Comparison of ENCODE assay signal across 9 cellular contexts in genomic region chr14:20400965-20401593, GRCh38. TPM values are rescaled to one million over a fixed set of nuclear protein-coding genes. Genes with fewer than 3 reads are reported as not detected.
A peak's percentile ranks its signal among the peaks of the same experiment; 100 is the strongest.
DNase-seq lines count a peak whose midpoint lies in the region; ATAC-seq and TF ChIP-seq lines count a peak whose summit lies in the region.
"Had no signal": no experiment of that assay in that cellular context is flagged by ENCODE, and none has a peak within 500 bp of the region (broad histone marks: within the 10 kb centered on the region; RNA-seq: fewer than 3 reads in every experiment).

No MANE protein-coding gene starts in this region.

- no peak overlapping the region for H2AFZ ChIP-seq in GM23338

- 91 to 92% (median 92%) methylated on average over 10 of the region's 10 CpGs for WGBS in psoas muscle, 3 donors

- no peaks in the 10 kb centered on the region for H3K79me2 ChIP-seq in GM23338 (replicated peaks; ENCODE audit: insufficient read depth)

- H3K9me2 ChIP-seq in GM23338 (ENCODE audit: insufficient read depth): no peaks in the 10 kb centered on the region

- no peak overlapping the region for H3K4me2 ChIP-seq in GM23338

- peak overlapping the region; percentile 43; the same call in 1 of the 2 replicates for H3K27ac Mint-ChIP-seq in GM23338

- CTCF ChIA-PET in Panc1 (lab: Charles Lee): no interaction called here

- H3K9me3 Mint-ChIP-seq in GM23338: no peaks in the 10 kb centered on the region

- H3K9me3 ChIP-seq in Panc1 (ENCODE audit: control insufficient read depth, insufficient read depth, low read depth, low read length) (no peaks in the 10 kb centered on the region), breast epithelium (no peaks in the 10 kb centered on the region), psoas muscle (no peaks in the 10 kb centered on the region)

- no TSS peak for BruUV-seq in Panc1 (replicated peaks; lab: Mats Ljungman, UMichigan)

- H3K27ac ChIP-seq in GM23338 (ENCODE audit: low read depth) (no peak overlapping the region), Panc1 (ENCODE audit: low read length) (no peak overlapping the region), breast epithelium (peak overlapping the region; percentile 66 to 67), psoas muscle (no peak overlapping the region)

- H4K20me1 ChIP-seq in GM23338 (replicated peaks; ENCODE audit: insufficient read depth): peaks cover 3% of the 10 kb centered on the region; the same call in 1 of the 2 replicates

- intact Hi-C loops in Panc1 (cut with micrococcal nuclease; ENCODE audit: unreplicated experiment): no loop called here
- intact Hi-C loops in breast epithelium (cut with DNase I; ENCODE audit: low total_unique reads): no loop called here
- intact Hi-C loops in psoas muscle (cut with DNase I): no loop called here

- TF ChIP-seq CTCF in GM23338 (conservative IDR thresholded peaks at IDR 0.05; ENCODE audit: low read depth in 2 of 2) (no peak), Panc1 (IDR thresholded peaks at IDR 0.05) (no peak), breast epithelium (IDR thresholded peaks at IDR 0.05) (no peak), psoas muscle (IDR thresholded peaks at IDR 0.05) (no peak)

- POLR2A ChIA-PET in Panc1 (lab: Charles Lee): no interaction called here

- H3K36me3 Mint-ChIP-seq in GM23338 (ENCODE audit: low read depth): peaks cover 25% of the 10 kb centered on the region

- in situ Hi-C loops in Panc1 (cut with HindIII; ENCODE audit: low pct_unique_long_range_greater_than_20kb, low sequenced_read_pairs): no loop called here

- DNase-seq in GM23338 (ENCODE audit: low spot score) (no peak), Panc1 (ENCODE audit: low read depth, low spot score) (no peak), breast epithelium (ENCODE audit: low spot score in 2 of 2) (no peak), psoas muscle (no peak), epidermal melanocyte (ENCODE audit: insufficient read length, low spot score) (no peak), HuH-7.5 (ENCODE audit: low spot score) (no peak)
- DNase-seq: NCI-H510A had no signal

- no peak overlapping the region for H3K4me3 Mint-ChIP-seq in GM23338

- no peaks in the 10 kb centered on the region for H3F3A ChIP-seq in GM23338 (replicated peaks; ENCODE audit: low read depth)

- no peaks in the 10 kb centered on the region; the same call in 1 of the 2 replicates for H3K36me3 ChIP-seq in GM23338 (ENCODE audit: insufficient read depth)
- no peaks in the 10 kb centered on the region for H3K36me3 ChIP-seq in Panc1 (ENCODE audit: control insufficient read depth, insufficient read depth, low read length)
- no peaks in the 10 kb centered on the region for H3K36me3 ChIP-seq in breast epithelium
- peaks cover 8 to 100% of the 10 kb centered on the region in 2 donors for H3K36me3 ChIP-seq in psoas muscle (ENCODE audit: insufficient read depth in 1 of 2, low read depth in 1 of 2)

- peaks cover 2% of the 10 kb centered on the region for H3K27me3 Mint-ChIP-seq in GM23338 (ENCODE audit: insufficient read depth, low read depth, poor library complexity)

- no peak for TF ChIP-seq POLR2A in breast epithelium (IDR thresholded peaks at IDR 0.05)

- H3K4me3 ChIP-seq in GM23338 (no peak overlapping the region), Panc1 (ENCODE audit: low read depth in 2 of 2, low read length in 2 of 2) (no peak overlapping the region), breast epithelium (no peak overlapping the region), psoas muscle (no peak overlapping the region)

- H3K27me3 ChIP-seq in GM23338 (ENCODE audit: insufficient read depth) (no peaks in the 10 kb centered on the region), Panc1 (ENCODE audit: control insufficient read depth, insufficient read depth, low read length) (no peaks in the 10 kb centered on the region), breast epithelium (no peaks in the 10 kb centered on the region), psoas muscle (ENCODE audit: insufficient read depth in 3 of 3, low read length in 2 of 3) (no peaks in the 10 kb centered on the region)

- ATAC-seq in GM23338 (no peak), Panc1 (peak; percentile 51; the same call in 1 of the 2 replicates), psoas muscle (peak in 3 of 4 donors; percentile 19 to 44 (median 37)), HG03520 (IDR thresholded peaks at IDR 0.05; ENCODE audit: unreplicated experiment) (no peak), HG03432 (IDR thresholded peaks at IDR 0.05; ENCODE audit: unreplicated experiment) (no peak)

- no peaks in the 10 kb centered on the region for H3K4me1 Mint-ChIP-seq in GM23338

- no peaks in the 10 kb centered on the region for H3K4me1 ChIP-seq in GM23338 (ENCODE audit: insufficient read depth)
- no peaks in the 10 kb centered on the region for H3K4me1 ChIP-seq in Panc1 (ENCODE audit: control insufficient read depth, insufficient read depth, low read length)
- no peaks in the 10 kb centered on the region for H3K4me1 ChIP-seq in breast epithelium
- H3K4me1 ChIP-seq in psoas muscle: no peaks in the 10 kb centered on the region

TF ChIP-seq in GM23338, 12 proteins besides CTCF, POLR2A, EP300 and RAD21:
- no peak for TF ChIP-seq STAT1 (IDR thresholded peaks at IDR 0.05; ENCODE audit: unreplicated experiment)

RNA-seq across cellular contexts. Expression of gene TEP1, which starts 12.2 kb away (rescaled TPM):
- 8.5 and 12.9 TPM in 2 replicates for total RNA-seq in GM23338 (2014; rRNA removed; shearing (Covaris generic))
- polyA plus RNA-seq in GM23338 (2016; fragmentation: Nextera tagmentation; extraction: Ambion mirVana) (3.0 and 3.2 TPM in 2 replicates), psoas muscle (1 to 10 TPM; 4.2 to 6.8 (median 6.7) TPM)
- total RNA-seq in Panc1 (2021; ENCODE audit: unreplicated experiment) (17.1 TPM), breast epithelium (10 to 100 TPM; 21.3 to 34.5 (median 27.2) TPM), psoas muscle (10 to 100 TPM; 14.7 to 44.8 (median 21.2) TPM)
- 9.8 TPM for polyA plus RNA-seq in Panc1 (2012; ENCODE audit: insufficient read length)

RNA-seq across cellular contexts. Expression of gene KLHL33, which starts 34.9 kb away (rescaled TPM):
- 0.12 and 0.35 TPM in 2 replicates for total RNA-seq in GM23338 (2014; rRNA removed; shearing (Covaris generic))
- polyA plus RNA-seq in GM23338 (2016; fragmentation: Nextera tagmentation; extraction: Ambion mirVana): 0.09 and 0.15 TPM in 2 replicates
- not detected for total RNA-seq in Panc1 (2021; ENCODE audit: unreplicated experiment)
- not detected for polyA plus RNA-seq in Panc1 (2012; ENCODE audit: insufficient read length)
- under 1 TPM; 0.29 to 0.64 (median 0.33) TPM for total RNA-seq in breast epithelium
- total RNA-seq in psoas muscle: 10 to 100 TPM in 2 of 4 donors, 1 to 10 TPM in 2; 2.3 to 19.5 (median 9.8) TPM
- polyA plus RNA-seq in psoas muscle: 1 to 10 TPM in 2 of 3 donors, under 1 TPM in 1; 0.30 to 2.8 (median 1.3) TPM

RNA-seq across cellular contexts. Expression of gene OSGEP, which starts 53.5 kb away (rescaled TPM):
- 59.5 and 62.8 TPM in 2 replicates for total RNA-seq in GM23338 (2014; rRNA removed; shearing (Covaris generic))
- polyA plus RNA-seq in GM23338 (2016; fragmentation: Nextera tagmentation; extraction: Ambion mirVana) (29.0 and 35.1 TPM in 2 replicates), psoas muscle (10 to 100 TPM; 16.6 to 24.3 (median 18.2) TPM)
- total RNA-seq in Panc1 (2021; ENCODE audit: unreplicated experiment) (26.6 TPM), breast epithelium (10 to 100 TPM; 38.1 to 66.9 (median 57.5) TPM), psoas muscle (10 to 100 TPM; 17.2 to 24.4 (median 18.6) TPM)
- 33.9 TPM for polyA plus RNA-seq in Panc1 (2012; ENCODE audit: insufficient read length)

RNA-seq across cellular contexts. Expression of gene APEX1, which starts 53.9 kb away (rescaled TPM):
- 216 and 247 TPM in 2 replicates for total RNA-seq in GM23338 (2014; rRNA removed; shearing (Covaris generic))
- polyA plus RNA-seq in GM23338 (2016; fragmentation: Nextera tagmentation; extraction: Ambion mirVana): 279 and 291 TPM in 2 replicates
- total RNA-seq in Panc1 (2021; ENCODE audit: unreplicated experiment): 163 TPM
- polyA plus RNA-seq in Panc1 (2012; ENCODE audit: insufficient read length): 146 TPM
- total RNA-seq in breast epithelium: 100 to 1,000 TPM; 129 to 165 (median 150) TPM
- total RNA-seq in psoas muscle: 10 to 100 TPM; 61.1 to 98.4 (median 85.8) TPM
- polyA plus RNA-seq in psoas muscle: 100 to 1,000 TPM in 1 of 3 donors, 10 to 100 TPM in 2; 90.0 to 111 (median 99.3) TPM

RNA-seq across cellular contexts. Expression of gene PARP2, which starts 57.6 kb away (rescaled TPM):
- total RNA-seq in GM23338 (2014; rRNA removed; shearing (Covaris generic)): 27.0 and 27.8 TPM in 2 replicates
- 39.5 and 42.7 TPM in 2 replicates for polyA plus RNA-seq in GM23338 (2016; fragmentation: Nextera tagmentation; extraction: Ambion mirVana)
- 26.6 TPM for total RNA-seq in Panc1 (2021; ENCODE audit: unreplicated experiment)
- polyA plus RNA-seq in Panc1 (2012; ENCODE audit: insufficient read length): 13.7 TPM
- 10 to 100 TPM; 14.7 to 20.0 (median 17.9) TPM for total RNA-seq in breast epithelium
- total RNA-seq in psoas muscle: 10 to 100 TPM; 10.2 to 17.4 (median 14.7) TPM
- polyA plus RNA-seq in psoas muscle: 10 to 100 TPM; 14.5 to 30.1 (median 18.2) TPM

Comparison
In these comparisons a context has a peak if more than half of its experiments do, and no peak if none do; other contexts are left out.
1. ATAC-seq: peak in Panc1 (single experiment) and psoas muscle (3 of 4); none in GM23338 (single experiment), HG03520 (single experiment) and HG03432 (single experiment).
2. H3K27ac ChIP-seq: peak in breast epithelium (2 of 2); none in GM23338 (single experiment), Panc1 (single experiment) and psoas muscle (single experiment).